Comparison of ENCODE assay signal across 1 cellular context in genomic region chr4:120055795-120056194, GRCh38.
TF ChIP-seq lines count a peak whose summit lies in the region.

No MANE protein-coding gene starts in this region.

TF ChIP-seq in IMR-90, 13 proteins besides CTCF, POLR2A, EP300 and RAD21 (continued from another document):
- TF ChIP-seq CHD1 (IDR thresholded peaks at IDR 0.05; ENCODE audit: low read depth, low read length) = no peak
- TF ChIP-seq MAZ (IDR thresholded peaks at IDR 0.05; ENCODE audit: borderline replicate concordance, low read depth, low read length) = no peak
- TF ChIP-seq MAFK (IDR thresholded peaks at IDR 0.05; ENCODE audit: low read depth, low read length) = no peak
- TF ChIP-seq BHLHE40 (IDR thresholded peaks at IDR 0.05; ENCODE audit: low read depth, low read length) = no peak
- TF ChIP-seq CEBPB (IDR thresholded peaks at IDR 0.05; ENCODE audit: low read depth, low read length) = no peak
